Comparison of ENCODE assay signal across 9 cellular contexts in genomic region chr4:154559141-154559841, GRCh38. TPM values are rescaled to one million over a fixed set of nuclear protein-coding genes. Genes with fewer than 3 reads are reported as not detected.
DNase-seq lines count a peak whose midpoint lies in the region; ATAC-seq and TF ChIP-seq lines count a peak whose summit lies in the region.
"Had no signal": no experiment of that assay in that cellular context is flagged by ENCODE, and none has a peak within 500 bp of the region (broad histone marks: within the 10 kb centered on the region; RNA-seq: fewer than 3 reads in every experiment).

No MANE protein-coding gene starts in this region.

- no peak overlapping the region for H3K27ac Mint-ChIP-seq in chondrocyte (ENCODE audit: unreplicated experiment)
- peak overlapping the region in 1 of 6 donors; percentile 62 for H3K27ac Mint-ChIP-seq in naive B cell

- H3K36me3 Mint-ChIP-seq in chondrocyte (ENCODE audit: low read depth) = no peaks in the 10 kb centered on the region
- no peaks in the 10 kb centered on the region for H3K36me3 Mint-ChIP-seq in naive B cell

- peak; percentile 85 for DNase-seq in COLO829 (ENCODE audit: low spot score)
- DNase-seq in NCI-H146 (lab: John Stamatoyannopoulos, UW) = peak; percentile 15
- no peak for DNase-seq in chondrocyte (ENCODE audit: low spot score)
- peak; percentile 13 for DNase-seq in naive B cell
- no peak for DNase-seq in cortex of kidney (lab: John Stamatoyannopoulos, UW)
- DNase-seq in NOMO-1 treated with DMSO at 0.1 percent for 48 hours (lab: John Stamatoyannopoulos, UW; ENCODE audit: unreplicated experiment) = no peak

- peaks cover 3% of the 10 kb centered on the region for H3K4me1 Mint-ChIP-seq in chondrocyte (ENCODE audit: low read depth)
- H3K4me1 Mint-ChIP-seq in naive B cell = no peaks in the 10 kb centered on the region

- TF ChIP-seq CTCF in chondrocyte (IDR thresholded peaks at IDR 0.05) = peak; percentile 81

- H3K27me3 Mint-ChIP-seq in chondrocyte (ENCODE audit: low read depth) = peaks cover 28% of the 10 kb centered on the region
- H3K27me3 Mint-ChIP-seq in naive B cell = peaks cover 8 to 24% (median 16%) of the 10 kb centered on the region in 3 donors

- no peaks in the 10 kb centered on the region for H3K9me3 Mint-ChIP-seq in chondrocyte (ENCODE audit: low read depth)
- H3K9me3 Mint-ChIP-seq in naive B cell = peaks cover 0 to 9% (median 0%) of the 10 kb centered on the region in 7 donors

- H3K4me3 Mint-ChIP-seq in chondrocyte (ENCODE audit: unreplicated experiment) (no peak overlapping the region), naive B cell (no peak overlapping the region)

- peak; percentile 75 for ATAC-seq in GM18508 (IDR thresholded peaks at IDR 0.05; ENCODE audit: insufficient read depth, unreplicated experiment)
- peak; percentile 92 for ATAC-seq in HG02870 (IDR thresholded peaks at IDR 0.05; ENCODE audit: unreplicated experiment)
- ATAC-seq in naive B cell (ENCODE audit: low read depth in 2 of 2) = no peak

RNA-seq across cellular contexts. Expression of gene FGB, which starts 3.5 kb away (rescaled TPM):
- total RNA-seq in chondrocyte = 2.1 to 2.4 TPM in 2 of 3 replicates, not detected in the other
- polyA plus RNA-seq in naive B cell (ENCODE audit: low read depth in 6 of 6) = not detected
- total RNA-seq: activated CD8-positive, alpha-beta memory T cell treated with anti-CD3 and anti-CD28 coated beads for 36 hours had no signal

RNA-seq across cellular contexts. Expression of gene PLRG1, which starts 9.1 kb away (rescaled TPM):
- total RNA-seq in chondrocyte = 58.0 to 70.3 TPM (median 59.6 TPM) in 3 replicates
- 100 to 1,000 TPM in 1 of 6 donors, 10 to 100 TPM in 5; 80.1 to 122 (median 96.0) TPM for polyA plus RNA-seq in naive B cell (ENCODE audit: low read depth in 6 of 6)

RNA-seq across cellular contexts. Expression of gene FGA, which starts 31.3 kb away (rescaled TPM):
- total RNA-seq in chondrocyte = not detected in 3 replicates
- polyA plus RNA-seq in naive B cell (ENCODE audit: low read depth in 6 of 6) = not detected
- total RNA-seq: activated CD8-positive, alpha-beta memory T cell treated with anti-CD3 and anti-CD28 coated beads for 36 hours had no signal

RNA-seq across cellular contexts. Expression of gene FGG, which starts 53.2 kb away (rescaled TPM):
- total RNA-seq in chondrocyte = not detected in 3 replicates
- polyA plus RNA-seq in naive B cell (ENCODE audit: low read depth in 6 of 6) = not detected
- total RNA-seq: activated CD8-positive, alpha-beta memory T cell treated with anti-CD3 and anti-CD28 coated beads for 36 hours had no signal

Comparison
In these comparisons a context has a peak if more than half of its experiments do, and no peak if none do; other contexts are left out.
1. DNase-seq: peak in COLO829 (single experiment), NCI-H146 (single experiment) and naive B cell (single experiment); none in chondrocyte (single experiment), cortex of kidney (single experiment) and NOMO-1 treated with DMSO at 0.1 percent for 48 hours (single experiment).
2. ATAC-seq: peak in GM18508 (single experiment) and HG02870 (single experiment); none in naive B cell (0 of 2).